ENCODE assay signal across 8 cellular contexts in genomic region chr21:34881894-34882371, GRCh38.
DNase-seq lines count a peak whose midpoint lies in the region; ATAC-seq and TF ChIP-seq lines count a peak whose summit lies in the region.

No MANE protein-coding gene starts in this region.

- H3K4me1 ChIP-seq in GM23248 (ENCODE audit: insufficient read depth): peaks cover 61% of the 10 kb centered on the region
- H3K4me1 ChIP-seq in SJCRH30: peaks cover 12% of the 10 kb centered on the region
- peaks cover 15 to 83% (median 18%) of the 10 kb centered on the region in 3 donors for H3K4me1 ChIP-seq in esophagus squamous epithelium
- peaks cover 22% of the 10 kb centered on the region for H3K4me1 ChIP-seq in MM.1S (ENCODE audit: low read length)

- no peaks in the 10 kb centered on the region for H3K9me2 ChIP-seq in GM23248 (ENCODE audit: insufficient read depth)
- no peaks in the 10 kb centered on the region for H3K9me2 ChIP-seq in MM.1S (replicated peaks; ENCODE audit: insufficient read depth, low read length)

- 1 to 2% methylated on average over 4 of the region's 4 CpGs for WGBS in GM23248 (ENCODE audit: low coverage in 1 of 2, low lambda C conversion rate in 2 of 2, missing lambda C conversion rate in 2 of 2), 2 experiments
- 28 to 41% methylated on average over 4 of the region's 4 CpGs for WGBS in esophagus squamous epithelium, 2 donors

- H2AFZ ChIP-seq in GM23248: no peak overlapping the region
- no peak overlapping the region for H2AFZ ChIP-seq in MM.1S (ENCODE audit: low read length)

- H3F3A ChIP-seq in GM23248 (ENCODE audit: insufficient read depth) (peaks cover 85% of the 10 kb centered on the region), MM.1S (ENCODE audit: insufficient read depth, low read length) (peaks cover 17% of the 10 kb centered on the region; the same call in 1 of the 2 replicates)

- H3K27ac ChIP-seq in GM23248: peak overlapping the region; percentile 99
- H3K27ac ChIP-seq in SJCRH30: peak overlapping the region; percentile 23
- H3K27ac ChIP-seq in esophagus squamous epithelium: peak overlapping the region; percentile 39 to 97 (median 80)
- H3K27ac ChIP-seq in MM.1S (ENCODE audit: low read length): no peak overlapping the region

- peaks cover 54% of the 10 kb centered on the region for H3K4me1 Mint-ChIP-seq in stimulated activated effector memory CD8-positive, alpha-beta T cell treated with anti-CD3 and anti-CD28 coated beads, Interleukin-12 subunit alpha, Interleukin-12 subunit beta, amount 100 ng/mL, for 72 hours

- H3K9me3 Mint-ChIP-seq in stimulated activated effector memory CD8-positive, alpha-beta T cell treated with anti-CD3 and anti-CD28 coated beads, Interleukin-12 subunit alpha, Interleukin-12 subunit beta, amount 100 ng/mL, for 72 hours: no peaks in the 10 kb centered on the region

- intact Hi-C loops in esophagus squamous epithelium (cut with DNase I) (no loop called here), sciatic nerve (cut with DNase I) (no loop called here)

- H3K79me2 ChIP-seq in GM23248 (ENCODE audit: insufficient read depth): peaks cover 100% of the 10 kb centered on the region
- H3K79me2 ChIP-seq in MM.1S (ENCODE audit: low read length): peaks cover 49% of the 10 kb centered on the region

- peak overlapping the region; percentile 95 for H3K4me3 Mint-ChIP-seq in stimulated activated effector memory CD8-positive, alpha-beta T cell treated with anti-CD3 and anti-CD28 coated beads, Interleukin-12 subunit alpha, Interleukin-12 subunit beta, amount 100 ng/mL, for 72 hours

- TF ChIP-seq POLR2A in esophagus squamous epithelium (IDR thresholded peaks at IDR 0.05): no peak

- TF ChIP-seq CTCF in esophagus squamous epithelium (IDR thresholded peaks at IDR 0.05) (no peak), MM.1S (IDR thresholded peaks at IDR 0.05; ENCODE audit: low read length) (no peak)

- H3K4me3 ChIP-seq in GM23248 (peak overlapping the region; percentile 97), SJCRH30 (no peak overlapping the region), esophagus squamous epithelium (peak overlapping the region in 2 of 4 donors; percentile 69 to 77), MM.1S (ENCODE audit: low read length) (no peak overlapping the region)

- no peaks in the 10 kb centered on the region for H3K27me3 ChIP-seq in GM23248 (replicated peaks; ENCODE audit: insufficient read depth)
- H3K27me3 ChIP-seq in SJCRH30: no peaks in the 10 kb centered on the region
- H3K27me3 ChIP-seq in esophagus squamous epithelium: peaks cover 0 to 30% (median 0%) of the 10 kb centered on the region in 4 donors
- no peaks in the 10 kb centered on the region for H3K27me3 ChIP-seq in MM.1S (replicated peaks; ENCODE audit: insufficient read depth, low read length)

- in situ Hi-C loops in GM23248 (cut with MboI): loop anchor here (10.0 to 25.0 kb wide), 5 partner anchors 330 to 1055 kb away; no protein-coding TSS in a partner anchor

- peaks cover 100% of the 10 kb centered on the region for H3K36me3 Mint-ChIP-seq in stimulated activated effector memory CD8-positive, alpha-beta T cell treated with anti-CD3 and anti-CD28 coated beads, Interleukin-12 subunit alpha, Interleukin-12 subunit beta, amount 100 ng/mL, for 72 hours

- H3K4me2 ChIP-seq in GM23248 (ENCODE audit: unreplicated experiment) (peak overlapping the region; percentile 99), MM.1S (ENCODE audit: low read depth, low read length) (no peak overlapping the region; the same call in 1 of the 2 replicates)

- peak; percentile 68 for ATAC-seq in stimulated activated effector memory CD8-positive, alpha-beta T cell treated with anti-CD3 and anti-CD28 coated beads, Interleukin-12 subunit alpha, Interleukin-12 subunit beta, amount 100 ng/mL, for 72 hours
- ATAC-seq in sciatic nerve: no peak
- ATAC-seq in HG02973 (IDR thresholded peaks at IDR 0.05; ENCODE audit: unreplicated experiment): no peak

- H3K9me3 ChIP-seq in GM23248 (ENCODE audit: low read depth) (no peaks in the 10 kb centered on the region), SJCRH30 (replicated peaks) (no peaks in the 10 kb centered on the region), esophagus squamous epithelium (no peaks in the 10 kb centered on the region), MM.1S (replicated peaks; ENCODE audit: insufficient read depth, low read length) (no peaks in the 10 kb centered on the region)

- H3K36me3 ChIP-seq in GM23248 (ENCODE audit: low read depth): peaks cover 74% of the 10 kb centered on the region
- H3K36me3 ChIP-seq in SJCRH30: peaks cover 60% of the 10 kb centered on the region
- H3K36me3 ChIP-seq in esophagus squamous epithelium: no peaks in the 10 kb centered on the region
- peaks cover 7% of the 10 kb centered on the region; the same call in 1 of the 2 replicates for H3K36me3 ChIP-seq in MM.1S (replicated peaks; ENCODE audit: insufficient read depth, low read length)

- DNase-seq in GM23248 (peak; percentile 86), SJCRH30 (no peak), esophagus squamous epithelium (lab: John Stamatoyannopoulos, UW) (no peak), sciatic nerve (ENCODE audit: low spot score) (no peak), DMS153 (lab: John Stamatoyannopoulos, UW) (no peak), MM.1S (no peak)
- DNase-seq in stimulated activated effector memory CD8-positive, alpha-beta T cell treated with anti-CD3 and anti-CD28 coated beads, Interleukin-12 subunit alpha, Interleukin-12 subunit beta, amount 100 ng/mL, for 72 hours (ENCODE audit: low spot score in 2 of 2): peak in 1 of 2 donors; percentile 35

- H3K9ac ChIP-seq in GM23248 (peak overlapping the region; percentile 100), MM.1S (ENCODE audit: low read length) (no peak overlapping the region)

- H4K20me1 ChIP-seq in GM23248 (ENCODE audit: insufficient read depth) (no peaks in the 10 kb centered on the region), MM.1S (ENCODE audit: insufficient read depth, low read length) (no peaks in the 10 kb centered on the region)

- peak overlapping the region; percentile 99 for H3K27ac Mint-ChIP-seq in stimulated activated effector memory CD8-positive, alpha-beta T cell treated with anti-CD3 and anti-CD28 coated beads, Interleukin-12 subunit alpha, Interleukin-12 subunit beta, amount 100 ng/mL, for 72 hours
